25 cellular contexts compared by ENCODE assay signal in genomic region chr2:64318476-64318748, GRCh38.
DNase-seq lines count a peak whose midpoint lies in the region; ATAC-seq, FAIRE-seq and TF ChIP-seq lines count a peak whose summit lies in the region.
"Had no signal": no experiment of that assay in that cellular context is flagged by ENCODE, and none has a peak within 500 bp of the region (broad histone marks: within the 10 kb centered on the region; RNA-seq: fewer than 3 reads in every experiment).

No MANE protein-coding gene starts in this region.

- no peaks in the 10 kb centered on the region for H3K36me3 Mint-ChIP-seq in activated T-cell treated with anti-CD3 and anti-CD28 coated beads, Interleukin-2, amount 50 U/mL, for 4 hours (ENCODE audit: insufficient read depth)
- H3K36me3 Mint-ChIP-seq in naive thymus-derived CD4-positive, alpha-beta T cell = peaks cover 0 to 3% (median 0%) of the 10 kb centered on the region in 5 donors
- no peaks in the 10 kb centered on the region for H3K36me3 Mint-ChIP-seq in activated T-helper 1 cell treated with anti-CD3 and anti-CD28 coated beads, Interleukin-12 subunit alpha, Interleukin-12 subunit beta, Interleukin-2, Interleukin-4 antibody, amounts not matched to agents 30 ng/mL and 10 ng/mL and 1 ng/mL, durations not matched to agents 14 hours and 24 hours and 36 hours (ENCODE audit: low read depth)
- H3K36me3 Mint-ChIP-seq: IgD-negative memory B cell had no signal

- H3K79me2 ChIP-seq in GM12878 (ENCODE audit: control insufficient read depth, insufficient read depth, low read length) = no peaks in the 10 kb centered on the region

- H3K9me3 Mint-ChIP-seq in activated T-cell treated with anti-CD3 and anti-CD28 coated beads, Interleukin-2, amount 50 U/mL, for 4 hours = no peaks in the 10 kb centered on the region
- peaks cover 0 to 2% (median 0%) of the 10 kb centered on the region in 11 donors for H3K9me3 Mint-ChIP-seq in naive thymus-derived CD4-positive, alpha-beta T cell
- H3K9me3 Mint-ChIP-seq in activated T-helper 1 cell treated with anti-CD3 and anti-CD28 coated beads, Interleukin-12 subunit alpha, Interleukin-12 subunit beta, Interleukin-2, Interleukin-4 antibody, amounts not matched to agents 30 ng/mL and 10 ng/mL and 1 ng/mL, durations not matched to agents 14 hours and 24 hours and 36 hours = no peaks in the 10 kb centered on the region
- H3K9me3 Mint-ChIP-seq: activated naive CD4-positive, alpha-beta T cell treated with anti-CD3 and anti-CD28 coated beads for 36 hours; activated T-cell treated with anti-CD3 and anti-CD28 coated beads, Interleukin-2, amount 50 U/mL, for 24 hours had no signal

- no peaks in the 10 kb centered on the region for H3K27me3 ChIP-seq in GM12878 (replicated peaks in 1 of 2; ENCODE audit: control insufficient read depth in 2 of 2, insufficient read depth in 2 of 2, low read length in 1 of 2)
- H3K27me3 ChIP-seq in naive thymus-derived CD4-positive, alpha-beta T cell (ENCODE audit: control insufficient read depth in 2 of 2, insufficient read depth in 2 of 2, low read length in 2 of 2) = no peaks in the 10 kb centered on the region
- H3K27me3 ChIP-seq: BE2C, SJCRH30, tibial artery had no signal

- TF ChIP-seq RAD21 in GM12878 (IDR thresholded peaks at IDR 0.05; ENCODE audit: insufficient read depth, low read depth, low read length) = no peak

- POLR2A ChIA-PET in GM12878 (lab: Charles Lee) = interaction anchor here (0.6 to 2.3 kb wide), 15 partner anchors 10 to 218 kb away, joined by 3 to 8 read pairs (median 5); no protein-coding TSS in a partner anchor
- POLR2A ChIA-PET in naive thymus-derived CD4-positive, alpha-beta T cell (lab: Charles Lee) = interaction anchor here (1.4 to 1.7 kb wide), 2 partner anchors 8 to 10 kb away, joined by 3 to 6 read pairs; no protein-coding TSS in a partner anchor

- H3K27ac Mint-ChIP-seq in naive thymus-derived CD4-positive, alpha-beta T cell = peak overlapping the region in 1 of 9 donors; percentile 72
- no peak overlapping the region for H3K27ac Mint-ChIP-seq in activated T-helper 1 cell treated with anti-CD3 and anti-CD28 coated beads, Interleukin-12 subunit alpha, Interleukin-12 subunit beta, Interleukin-2, Interleukin-4 antibody, amounts not matched to agents 30 ng/mL and 10 ng/mL and 1 ng/mL, durations not matched to agents 14 hours and 24 hours and 36 hours
- H3K27ac Mint-ChIP-seq: activated naive CD4-positive, alpha-beta T cell treated with anti-CD3 and anti-CD28 coated beads for 36 hours; activated T-cell treated with anti-CD3 and anti-CD28 coated beads, Interleukin-2, amount 50 U/mL, for 24 hours; IgD-negative memory B cell; nephron; WTC11 had no signal

- no peak overlapping the region; the same call in none of the 2 replicates for H2AFZ ChIP-seq in GM12878 (ENCODE audit: control insufficient read depth, low read depth, low read length)

- no peak for FAIRE-seq in GM12878 (lab: Jason Lieb, UNC)
- FAIRE-seq: keratinocyte, RCC 7860 had no signal

- TF ChIP-seq EP300 in GM12878 (IDR thresholded peaks at IDR 0.05; ENCODE audit: borderline replicate concordance in 1 of 2, control insufficient read depth in 1 of 2, low read depth in 2 of 2, low read length in 2 of 2) = 0 out of 4 replicates have a peak, but pooled peaks of 1 of the 2 experiments have one; percentile 13

- no peaks in the 10 kb centered on the region for H4K20me1 ChIP-seq in GM12878 (ENCODE audit: control insufficient read depth, insufficient read depth)

- RAD21 ChIA-PET in GM12878 (lab: Charles Lee; ENCODE audit: unreplicated experiment) = interaction anchor here (0.7 to 4.2 kb wide), 23 partner anchors 10 to 620 kb away, joined by 3 to 83 read pairs (median 5); no protein-coding TSS in a partner anchor

- no peak overlapping the region for H3K9ac ChIP-seq in GM12878 (ENCODE audit: control insufficient read depth, insufficient read depth, low read length)

- no peaks in the 10 kb centered on the region; the same call in 2 of the 3 replicates for H3K9me3 ChIP-seq in GM12878 (replicated peaks; ENCODE audit: control insufficient read depth, insufficient read depth, low read length)
- no peaks in the 10 kb centered on the region for H3K9me3 ChIP-seq in naive thymus-derived CD4-positive, alpha-beta T cell (ENCODE audit: control insufficient read depth in 2 of 3, low read length in 3 of 3)
- H3K9me3 ChIP-seq: BE2C, SJCRH30, tibial artery had no signal

- no peak overlapping the region for H3K4me3 Mint-ChIP-seq in activated T-cell treated with anti-CD3 and anti-CD28 coated beads, Interleukin-2, amount 50 U/mL, for 4 hours
- no peak overlapping the region for H3K4me3 Mint-ChIP-seq in naive thymus-derived CD4-positive, alpha-beta T cell
- no peak overlapping the region for H3K4me3 Mint-ChIP-seq in activated T-helper 1 cell treated with anti-CD3 and anti-CD28 coated beads, Interleukin-12 subunit alpha, Interleukin-12 subunit beta, Interleukin-2, Interleukin-4 antibody, amounts not matched to agents 30 ng/mL and 10 ng/mL and 1 ng/mL, durations not matched to agents 14 hours and 24 hours and 36 hours
- H3K4me3 Mint-ChIP-seq: activated naive CD4-positive, alpha-beta T cell treated with anti-CD3 and anti-CD28 coated beads for 36 hours; activated T-cell treated with anti-CD3 and anti-CD28 coated beads, Interleukin-2, amount 50 U/mL, for 24 hours; IgD-negative memory B cell; nephron; WTC11 had no signal

- no peak for DNase-seq in activated T-cell treated with anti-CD3 and anti-CD28 coated beads, Interleukin-2, amount 50 U/mL, for 4 hours
- no peak for DNase-seq in activated T-cell treated with anti-CD3 and anti-CD28 coated beads, Interleukin-2, amount 50 U/mL, for 48 hours
- DNase-seq in GM12878 (ENCODE audit: low read depth, low spot score) = no peak
- DNase-seq in naive thymus-derived CD4-positive, alpha-beta T cell = no peak
- DNase-seq in activated T-helper 1 cell treated with anti-CD3 and anti-CD28 coated beads, Interleukin-12 subunit alpha, Interleukin-12 subunit beta, Interleukin-2, Interleukin-4 antibody, amounts not matched to agents 30 ng/mL and 10 ng/mL and 1 ng/mL, durations not matched to agents 14 hours and 24 hours and 36 hours (ENCODE audit: low spot score) = no peak
- no peak for DNase-seq in NCI-H774 (lab: John Stamatoyannopoulos, UW)
- DNase-seq: ACHN; activated CD8-positive, alpha-beta memory T cell treated with anti-CD3 and anti-CD28 coated beads for 24 hours; activated naive CD4-positive, alpha-beta T cell treated with anti-CD3 and anti-CD28 coated beads for 36 hours; activated T-cell treated with anti-CD3 and anti-CD28 coated beads, Interleukin-2, amount 50 U/mL, for 24 hours; amygdala; BE2C; DMS153; glutamatergic neuron; GOT3; midbrain; SJCRH30; T1000; tibial artery had no signal

- SMC1A ChIA-PET in GM12878 (lab: Charles Lee; ENCODE audit: uncharacterized antibody, unreplicated experiment) = interaction anchor here (0.6 to 3.5 kb wide), 46 partner anchors 9 to 733 kb away, joined by 3 to 63 read pairs (median 6); no protein-coding TSS in a partner anchor

- CTCF ChIA-PET in GM12878 (lab: Yijun Ruan, JAX) = interaction anchor here (0.6 to 3.8 kb wide), 24 partner anchors 9 to 302 kb away, joined by 3 to 46 read pairs (median 6); no protein-coding TSS in a partner anchor
- CTCF ChIA-PET in naive thymus-derived CD4-positive, alpha-beta T cell (lab: Charles Lee) = interaction anchor here (0.6 to 2.8 kb wide), 5 partner anchors 9 to 620 kb away, joined by 3 to 14 read pairs (median 7); no protein-coding TSS in a partner anchor

- intact Hi-C loops in GM12878 (cut with micrococcal nuclease; ENCODE audit: unreplicated experiment) = no loop called here
- intact Hi-C loops in naive thymus-derived CD4-positive, alpha-beta T cell (cut with micrococcal nuclease) = no loop called here
- intact Hi-C loops in activated T-helper 1 cell treated with anti-CD3 and anti-CD28 coated beads, Interleukin-12 subunit alpha, Interleukin-12 subunit beta, Interleukin-2, Interleukin-4 antibody, amounts not matched to agents 30 ng/mL and 10 ng/mL and 1 ng/mL, durations not matched to agents 14 hours and 24 hours and 36 hours (cut with micrococcal nuclease) = no loop called here

- H3K4me1 Mint-ChIP-seq in activated T-cell treated with anti-CD3 and anti-CD28 coated beads, Interleukin-2, amount 50 U/mL, for 4 hours (ENCODE audit: low read depth) = peaks cover 6% of the 10 kb centered on the region
- peaks cover 0 to 21% (median 5%) of the 10 kb centered on the region in 7 donors for H3K4me1 Mint-ChIP-seq in naive thymus-derived CD4-positive, alpha-beta T cell
- peaks cover 19% of the 10 kb centered on the region for H3K4me1 Mint-ChIP-seq in activated T-helper 1 cell treated with anti-CD3 and anti-CD28 coated beads, Interleukin-12 subunit alpha, Interleukin-12 subunit beta, Interleukin-2, Interleukin-4 antibody, amounts not matched to agents 30 ng/mL and 10 ng/mL and 1 ng/mL, durations not matched to agents 14 hours and 24 hours and 36 hours (ENCODE audit: low read depth)

- TF ChIP-seq CTCF in GM12878 (IDR thresholded peaks at IDR 0.05 in 2 of 3, conservative IDR thresholded peaks at IDR 0.05 in 1 of 3; ENCODE audit: control insufficient read depth in 2 of 3, extremely low read depth in 1 of 3, insufficient read depth in 1 of 3, low read depth in 3 of 3, low read length in 3 of 3) = no peak

- BruUV-seq in GM12878 (replicated peaks; lab: Mats Ljungman, UMichigan) = no TSS peak

- no peaks in the 10 kb centered on the region for H3K36me3 ChIP-seq in GM12878 (ENCODE audit: control insufficient read depth in 2 of 2, insufficient read depth in 2 of 2, low read length in 1 of 2)
- no peaks in the 10 kb centered on the region for H3K36me3 ChIP-seq in naive thymus-derived CD4-positive, alpha-beta T cell (ENCODE audit: control insufficient read depth in 2 of 3, insufficient read depth in 3 of 3, low read length in 3 of 3)
- H3K36me3 ChIP-seq: BE2C, SJCRH30, tibial artery had no signal

- TF ChIP-seq POLR2A in GM12878 (IDR thresholded peaks at IDR 0.05; ENCODE audit: low read depth, low read length) = no peak

- H3K4me1 ChIP-seq in GM12878 (ENCODE audit: control insufficient read depth, insufficient read depth, low read length) = peaks cover 13% of the 10 kb centered on the region
- no peaks in the 10 kb centered on the region for H3K4me1 ChIP-seq in naive thymus-derived CD4-positive, alpha-beta T cell (ENCODE audit: control insufficient read depth in 2 of 2, insufficient read depth in 2 of 2, low read length in 2 of 2)
- H3K4me1 ChIP-seq: BE2C, SJCRH30 had no signal

- in situ Hi-C loops in GM12878 (cut with MboI) = no loop called here

- no peak overlapping the region; the same call in 1 of the 2 replicates for H3K4me2 ChIP-seq in GM12878 (ENCODE audit: control insufficient read depth, insufficient read depth)

- H3K27me3 Mint-ChIP-seq in activated T-cell treated with anti-CD3 and anti-CD28 coated beads, Interleukin-2, amount 50 U/mL, for 4 hours (ENCODE audit: low read depth) = no peaks in the 10 kb centered on the region
- H3K27me3 Mint-ChIP-seq in naive thymus-derived CD4-positive, alpha-beta T cell = peaks cover 0 to 57% (median 0%) of the 10 kb centered on the region in 5 donors
- H3K27me3 Mint-ChIP-seq in activated T-helper 1 cell treated with anti-CD3 and anti-CD28 coated beads, Interleukin-12 subunit alpha, Interleukin-12 subunit beta, Interleukin-2, Interleukin-4 antibody, amounts not matched to agents 30 ng/mL and 10 ng/mL and 1 ng/mL, durations not matched to agents 14 hours and 24 hours and 36 hours (ENCODE audit: insufficient read depth) = peaks cover 30% of the 10 kb centered on the region
- H3K27me3 Mint-ChIP-seq: activated T-cell treated with anti-CD3 and anti-CD28 coated beads, Interleukin-2, amount 50 U/mL, for 24 hours had no signal

- 65% methylated on average over 1 of the region's 1 CpG for WGBS in GM12878 (ENCODE audit: insufficient coverage, insufficient replicate concordance, low lambda C conversion rate, missing lambda C conversion rate)

- no peak overlapping the region for H3K27ac ChIP-seq in GM12878 (ENCODE audit: control insufficient read depth, insufficient read depth)
- H3K27ac ChIP-seq in naive thymus-derived CD4-positive, alpha-beta T cell (ENCODE audit: low read depth, low read length) = no peak overlapping the region
- H3K27ac ChIP-seq: SJCRH30, tibial artery had no signal

- ATAC-seq in activated T-cell treated with anti-CD3 and anti-CD28 coated beads, Interleukin-2, amount 50 U/mL, for 4 hours = peak; percentile 61 to 69
- ATAC-seq in HG02678 (IDR thresholded peaks at IDR 0.05; ENCODE audit: unreplicated experiment) (peak; percentile 29), GM12878 (peak; percentile 83)
- no peak for ATAC-seq in naive thymus-derived CD4-positive, alpha-beta T cell
- ATAC-seq: WTC11 had no signal

- no peak overlapping the region for H3K4me3 ChIP-seq in GM12878
- H3K4me3 ChIP-seq in naive thymus-derived CD4-positive, alpha-beta T cell (ENCODE audit: low read length) = no peak overlapping the region
- H3K4me3 ChIP-seq: SJCRH30, tibial artery had no signal
